Comparison of ENCODE assay signal across 8 cellular contexts in genomic region chr2:85707304-85707703, GRCh38. TPM values are rescaled to one million over a fixed set of nuclear protein-coding genes. Genes with fewer than 3 reads are reported as not detected.
DNase-seq lines count a peak whose midpoint lies in the region; ATAC-seq and TF ChIP-seq lines count a peak whose summit lies in the region.

No MANE protein-coding gene starts in this region.

- no peak for TF ChIP-seq EP300 in gastroesophageal sphincter (IDR thresholded peaks at IDR 0.05)

- H3K4me2 ChIP-seq in KMS-11 (peak overlapping the region; percentile 40; the same call in 1 of the 2 replicates), PC-9 (peak overlapping the region; percentile 27; the same call in 1 of the 2 replicates)

- H2AFZ ChIP-seq in KMS-11 (ENCODE audit: low read depth) = peak overlapping the region; percentile 55
- no peak overlapping the region for H2AFZ ChIP-seq in PC-9

- TF ChIP-seq CTCF in C4-2B (conservative IDR thresholded peaks at IDR 0.05) (peak; percentile 90), KMS-11 (conservative IDR thresholded peaks at IDR 0.05; ENCODE audit: low read depth, low read length) (peak; percentile 97), PC-9 (conservative IDR thresholded peaks at IDR 0.05) (peak; percentile 86), gastroesophageal sphincter (IDR thresholded peaks at IDR 0.05) (peak; percentile 84 to 90 (median 87)), prostate gland (IDR thresholded peaks at IDR 0.05) (peak; percentile 71 to 83 (median 79))

- H3F3A ChIP-seq in PC-9 (ENCODE audit: insufficient read depth, low read depth) = peaks cover 19% of the 10 kb centered on the region

- CTCF ChIA-PET in PC-9 (lab: Charles Lee) = interaction anchor here (0.6 to 3.4 kb wide), 6 partner anchors 25 to 108 kb away, joined by 3 to 28 read pairs (median 3); no protein-coding TSS in a partner anchor

- DNase-seq in PC-9 (peak; percentile 64 to 94), prostate gland (ENCODE audit: low spot score) (peak; percentile 78)
- DNase-seq in activated T-helper 9 cell treated with anti-CD3 and anti-CD28 coated beads, Interleukin-2, amount 50 U/mL, for 16 hours (ENCODE audit: low read depth) = peak; percentile 12

- H3K4me1 ChIP-seq in KMS-11 (ENCODE audit: low read depth, poor library complexity, severe bottlenecking) (peaks cover 59% of the 10 kb centered on the region), PC-9 (replicated peaks; ENCODE audit: insufficient read depth) (peaks cover 46% of the 10 kb centered on the region), gastroesophageal sphincter (peaks cover 0 to 33% (median 12%) of the 10 kb centered on the region in 3 donors), prostate gland (replicated peaks) (no peaks in the 10 kb centered on the region)

- no peaks in the 10 kb centered on the region for H3K9me3 ChIP-seq in PC-9 (ENCODE audit: insufficient read depth, low read depth)
- H3K9me3 ChIP-seq in gastroesophageal sphincter = no peaks in the 10 kb centered on the region
- H3K9me3 ChIP-seq in prostate gland = no peaks in the 10 kb centered on the region

- no TSS peak for BruUV-seq in PC-9 (replicated peaks; lab: Mats Ljungman, UMichigan)

- POLR2A ChIA-PET in PC-9 (lab: Charles Lee; ENCODE audit: unreplicated experiment) = no interaction called here

- H4K20me1 ChIP-seq in KMS-11 (ENCODE audit: insufficient read depth) (no peaks in the 10 kb centered on the region), PC-9 (ENCODE audit: insufficient read depth) (no peaks in the 10 kb centered on the region)

- H3K27ac ChIP-seq in C4-2B = no peak overlapping the region
- H3K27ac ChIP-seq in KMS-11 = no peak overlapping the region
- H3K27ac ChIP-seq in PC-9 = peak overlapping the region; percentile 95
- H3K27ac ChIP-seq in gastroesophageal sphincter = peak overlapping the region in 2 of 4 donors; percentile 63 to 74
- H3K27ac ChIP-seq in prostate gland = peak overlapping the region in 1 of 2 donors; percentile 16

- H3K4me3 ChIP-seq in KMS-11 (IDR thresholded peaks at IDR 0.05; ENCODE audit: insufficient read depth, low read depth, low read length) (no peak overlapping the region), PC-9 (no peak overlapping the region), gastroesophageal sphincter (no peak overlapping the region), prostate gland (no peak overlapping the region)

- no peaks in the 10 kb centered on the region for H3K9me2 ChIP-seq in PC-9 (ENCODE audit: insufficient read depth)

- 0 to 1% methylated on average over 5 to 10 of the region's 10 CpGs for WGBS in gastroesophageal sphincter (ENCODE audit: low coverage in 1 of 2), 2 donors
- WGBS in prostate gland = 2% methylated on average over 10 of the region's 10 CpGs

- intact Hi-C loops in PC-9 (cut with micrococcal nuclease; ENCODE audit: unreplicated experiment) = loop anchor here (1.0 to 5.0 kb wide), 3 partner anchors 28 to 295 kb away; partner anchors contain the start of gene CAPG
- intact Hi-C loops in prostate gland (cut with DNase I) = no loop called here

- H3K79me2 ChIP-seq in KMS-11 (ENCODE audit: insufficient read depth, low read depth) = no peaks in the 10 kb centered on the region
- no peaks in the 10 kb centered on the region for H3K79me2 ChIP-seq in PC-9 (ENCODE audit: low read depth)

- H3K9ac ChIP-seq in KMS-11 = no peak overlapping the region

- H3K27me3 ChIP-seq in KMS-11 (ENCODE audit: insufficient read depth, low read depth) = no peaks in the 10 kb centered on the region
- no peaks in the 10 kb centered on the region for H3K27me3 ChIP-seq in PC-9 (ENCODE audit: insufficient read depth, low read depth)
- H3K27me3 ChIP-seq in gastroesophageal sphincter = no peaks in the 10 kb centered on the region
- no peaks in the 10 kb centered on the region for H3K27me3 ChIP-seq in prostate gland (replicated peaks; ENCODE audit: insufficient read depth)

- H3K36me3 ChIP-seq in KMS-11 (ENCODE audit: insufficient read depth) (no peaks in the 10 kb centered on the region), PC-9 (ENCODE audit: low read depth) (no peaks in the 10 kb centered on the region), gastroesophageal sphincter (no peaks in the 10 kb centered on the region), prostate gland (no peaks in the 10 kb centered on the region)

- TF ChIP-seq POLR2A in gastroesophageal sphincter (IDR thresholded peaks at IDR 0.05) (no peak), prostate gland (IDR thresholded peaks at IDR 0.05) (no peak)

- ATAC-seq in GM18909 (IDR thresholded peaks at IDR 0.05; ENCODE audit: poor library complexity, unreplicated experiment) (peak; percentile 58), gastroesophageal sphincter (peak; percentile 28), HG03025 (IDR thresholded peaks at IDR 0.05; ENCODE audit: low FRiP score, unreplicated experiment) (no peak)

RNA-seq across cellular contexts. Expression of gene GNLY, which starts 13.1 kb away (rescaled TPM):
- total RNA-seq in PC-9 (2021) (not detected in 2 replicates), gastroesophageal sphincter (1 to 10 TPM in 1 of 4 donors, under 1 TPM in 1, not detected in 2; 0.54 to 3.1 TPM), prostate gland (under 1 TPM; 0.36 to 0.68 TPM)

RNA-seq across cellular contexts. Expression of gene SFTPB, which starts 39.3 kb away (rescaled TPM):
- total RNA-seq in PC-9 (2021) = not detected in 2 replicates
- not detected for total RNA-seq in gastroesophageal sphincter
- total RNA-seq in prostate gland = under 1 TPM in 1 of 2 donors, not detected in 1; 0.59 TPM

RNA-seq across cellular contexts. Expression of gene ATOH8, which starts 46.5 kb away (rescaled TPM):
- total RNA-seq in PC-9 (2021) (0.25 TPM in 1 of 2 replicates, not detected in the other), gastroesophageal sphincter (10 to 100 TPM; 34.5 to 79.5 (median 59.6) TPM), prostate gland (10 to 100 TPM; 40.1 to 49.8 TPM)

Comparison
In these comparisons a context has a peak if more than half of its experiments do, and no peak if none do; other contexts are left out.
1. DNase-seq: peak in every context shown above with its lines; median percentile 79 in PC-9; 78 in prostate gland; 12 in activated T-helper 9 cell treated with anti-CD3 and anti-CD28 coated beads, Interleukin-2, amount 50 U/mL, for 16 hours.
2. RNA of gene ATOH8, which starts 46.5 kb away (total RNA-seq): 34.5 to 79.5 TPM in gastroesophageal sphincter and 40.1 to 49.8 TPM in prostate gland; 0.25 TPM in PC-9; every median in the first group is over 10 times any median in the second.
3. Peak in every context shown above with its lines, with median percentiles within 50 percentile points of each other: CTCF ChIP-seq.